Comparison of ENCODE assay signal across 24 cellular contexts in the genomic region with DNA sequence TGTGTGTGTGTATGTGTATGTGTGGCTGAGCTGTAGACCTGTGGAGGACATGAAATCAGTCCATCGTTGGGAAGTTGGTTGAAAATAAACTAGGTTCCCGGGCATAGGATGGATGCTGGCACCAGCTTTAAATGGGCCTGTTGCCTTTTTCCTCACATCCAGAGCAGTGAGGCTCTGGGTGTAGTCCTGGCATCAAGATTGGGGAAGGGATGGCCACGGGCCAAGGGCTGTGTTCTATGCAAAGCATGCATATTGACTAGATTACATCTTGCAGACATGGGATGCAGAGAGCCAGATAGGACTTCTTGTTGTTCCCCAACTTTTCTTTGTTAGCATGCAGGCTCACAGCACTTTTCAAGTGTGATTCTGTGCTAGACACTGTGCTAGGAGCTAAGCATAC.
"Had no signal": no experiment of that assay in that cellular context is flagged by ENCODE, and none has a peak within 500 bp of the region (broad histone marks: within the 10 kb centered on the region; RNA-seq: fewer than 3 reads in every experiment).

No MANE protein-coding gene starts in this region.

- H3K27ac ChIP-seq: ascending aorta, breast epithelium, Peyer's patch, SJSA1 had no signal

- H3K4me1 ChIP-seq: breast epithelium, Peyer's patch, SJSA1 had no signal

- H3K4me3 ChIP-seq: ascending aorta, breast epithelium, Peyer's patch, SJSA1 had no signal

- H3K36me3 ChIP-seq: ascending aorta, breast epithelium, Peyer's patch, SJSA1 had no signal

- H3K9ac ChIP-seq: SK-N-SH had no signal

- ATAC-seq: activated CD8-positive, alpha-beta T cell treated with anti-CD3 and anti-CD28 coated beads, Interleukin-2, amount 10 ng/mL, durations not matched to agents 7 days and 5 days; PC-3 had no signal

- DNase-seq: activated CD4-positive, alpha-beta T cell treated with anti-CD3 and anti-CD28 coated beads, Interleukin-2, amount 10 ng/mL, durations not matched to agents 24 days and 14 days; activated CD4-positive, alpha-beta T cell treated with anti-CD3 and anti-CD28 coated beads, Interleukin-2, amount 50 U/mL, for 4 hours; activated CD8-positive, alpha-beta T cell treated with anti-CD3 and anti-CD28 coated beads, Interleukin-2, amount 10 ng/mL, durations not matched to agents 7 days and 5 days; activated gamma-delta T cell; activated naive CD4-positive, alpha-beta T cell treated with Interleukin-2 at 50 U/mL for 16 hours; activated naive CD8-positive, alpha-beta T cell treated with anti-CD3 and anti-CD28 coated beads, Interleukin-2, amount 10 ng/mL, durations not matched to agents 7 days and 5 days; activated T-cell treated with anti-CD3 and anti-CD28 coated beads, Interleukin-2, amount 50 U/mL, for 24 hours; Kasumi-1; KG1; NCI-H1092 treated with DMSO at 0.1 percent for 48 hours; NCI-H146; NCI-H187 treated with DMSO at 0.1 percent for 48 hours; NCI-H2081; NCI-H2227 treated with DMSO at 0.1 percent for 48 hours; NCI-H524 treated with DMSO at 0.1 percent for 48 hours; NK-92 treated with Interleukin-12 subunit alpha and Interleukin-12 subunit beta, amount 100 ng/mL, for 24 hours; PC-3; Peyer's patch; RPMI8226; SHP77 treated with DMSO at 0.1 percent for 48 hours; SK-N-SH had no signal

- H3K9me3 ChIP-seq: ascending aorta, breast epithelium, Peyer's patch, SJSA1, SK-N-SH had no signal

- H3K27me3 ChIP-seq: ascending aorta, breast epithelium, Peyer's patch, SJSA1 had no signal
